Comparison of ENCODE assay signal across 2 cellular contexts in genomic region chr6:52752310-52752709, GRCh38.
TF ChIP-seq lines count a peak whose summit lies in the region.

No MANE protein-coding gene starts in this region.

TF ChIP-seq in HepG2, 621 proteins besides CTCF, POLR2A, EP300 and RAD21 (continues in another document):
- TF ChIP-seq ZC3H4 (CRISPR knock-in tag; IDR thresholded peaks at IDR 0.05; ENCODE audit: borderline replicate concordance) (no peak), STAT5B (CRISPR knock-in tag; IDR thresholded peaks at IDR 0.05) (no peak), KAT2B (IDR thresholded peaks at IDR 0.05; ENCODE audit: borderline replicate concordance, low read depth, low read length) (no peak), TBX2 (CRISPR knock-in tag; IDR thresholded peaks at IDR 0.05; ENCODE audit: borderline replicate concordance) (no peak), CEBPG (CRISPR knock-in tag; IDR thresholded peaks at IDR 0.05) (peak; percentile 48; the same call in 1 of the 2 replicates), USF2 (IDR thresholded peaks at IDR 0.05; ENCODE audit: low read depth, low read length) (no peak), USF2 (CRISPR knock-in tag; IDR thresholded peaks at IDR 0.05; ENCODE audit: borderline replicate concordance) (no peak), BRD4 (CRISPR knock-in tag; IDR thresholded peaks at IDR 0.05) (no peak), IRF1 (CRISPR knock-in tag; IDR thresholded peaks at IDR 0.05; ENCODE audit: low read depth) (no peak), ELF1 (CRISPR knock-in tag; IDR thresholded peaks at IDR 0.05) (no peak), PRDM4 (CRISPR knock-in tag; IDR thresholded peaks at IDR 0.05; ENCODE audit: borderline replicate concordance) (no peak), THYN1 (CRISPR knock-in tag; IDR thresholded peaks at IDR 0.05; ENCODE audit: borderline replicate concordance, low read depth) (no peak), E2F1 (CRISPR knock-in tag; IDR thresholded peaks at IDR 0.05) (no peak), RARA (CRISPR knock-in tag; IDR thresholded peaks at IDR 0.05) (no peak), TAF1 (CRISPR knock-in tag; IDR thresholded peaks at IDR 0.05) (no peak), ZNF577 (CRISPR knock-in tag; IDR thresholded peaks at IDR 0.05; ENCODE audit: borderline replicate concordance, low read depth) (no peak), MTA3 (CRISPR knock-in tag; IDR thresholded peaks at IDR 0.05) (no peak), ZMYM4 (CRISPR knock-in tag; IDR thresholded peaks at IDR 0.05) (0 out of 2 replicates have a peak, but pooled peaks have one; percentile 15), ZNF549 (CRISPR knock-in tag; IDR thresholded peaks at IDR 0.05) (peak; percentile 98), ZNF652 (CRISPR knock-in tag; IDR thresholded peaks at IDR 0.05; ENCODE audit: borderline replicate concordance, low read depth) (no peak), HNF4A (CRISPR knock-in tag; IDR thresholded peaks at IDR 0.05) (peak; percentile 81), GLMP (CRISPR knock-in tag; IDR thresholded peaks at IDR 0.05; ENCODE audit: borderline replicate concordance) (no peak), LCORL (IDR thresholded peaks at IDR 0.05) (no peak), LCORL (CRISPR knock-in tag; IDR thresholded peaks at IDR 0.05) (no peak)

TF ChIP-seq in liver, 16 proteins besides CTCF, POLR2A, EP300 and RAD21:
- no peak for TF ChIP-seq GABPA (IDR thresholded peaks at IDR 0.05 in 1 of 2, conservative IDR thresholded peaks at IDR 0.05 in 1 of 2)
- no peak for TF ChIP-seq EGR1 (IDR thresholded peaks at IDR 0.05; ENCODE audit: low read depth in 2 of 2)
- no peak for TF ChIP-seq FOXA2 (IDR thresholded peaks at IDR 0.05)
- TF ChIP-seq ZBTB33 (IDR thresholded peaks at IDR 0.05), result peak; percentile 26
- TF ChIP-seq YY1 (IDR thresholded peaks at IDR 0.05), result peak; percentile 76
- TF ChIP-seq JUND (IDR thresholded peaks at IDR 0.05), result no peak
- TF ChIP-seq TAF1 (conservative IDR thresholded peaks at IDR 0.05), result no peak
- peak; percentile 21 for TF ChIP-seq SP1 (IDR thresholded peaks at IDR 0.05)
- TF ChIP-seq RXRA (IDR thresholded peaks at IDR 0.05), result peak in 1 of 2 donors; percentile 38
- peak; percentile 18 for TF ChIP-seq FOXA1 (IDR thresholded peaks at IDR 0.05)
- TF ChIP-seq HNF4G (IDR thresholded peaks at IDR 0.05), result peak; percentile 59
- TF ChIP-seq HNF4A (conservative IDR thresholded peaks at IDR 0.05), result peak; percentile 84 to 85
